ENCODE assay signal across 15 cellular contexts in genomic region chr5:151250346-151251000, GRCh38. TPM values are rescaled to one million over a fixed set of nuclear protein-coding genes. Genes with fewer than 3 reads are reported as not detected.
DNase-seq lines count a peak whose midpoint lies in the region; ATAC-seq and TF ChIP-seq lines count a peak whose summit lies in the region.
"Had no signal": no experiment of that assay in that cellular context is flagged by ENCODE, and none has a peak within 500 bp of the region (broad histone marks: within the 10 kb centered on the region; RNA-seq: fewer than 3 reads in every experiment).

No MANE protein-coding gene starts in this region.

- 0 out of 2 replicates have a peak, but pooled peaks have one; percentile 18 for TF ChIP-seq RAD21 in HCT116 (IDR thresholded peaks at IDR 0.05; ENCODE audit: low read depth)

- no TSS peak for BruUV-seq in HCT116 (replicated peaks; lab: Mats Ljungman, UMichigan)

- no peaks in the 10 kb centered on the region for H3K9me3 Mint-ChIP-seq in activated T-helper 2 cell treated with anti-CD3 and anti-CD28 coated beads, Interferon-gamma antibody, Interleukin-2, Interleukin-4, amounts not matched to agents 10 μg/mL and 5 μg/mL and 100 μg/mL, durations not matched to agents 14 hours and 24 hours and 36 hours
- no peaks in the 10 kb centered on the region for H3K9me3 Mint-ChIP-seq in naive B cell

- intact Hi-C loops in HCT116 (cut with micrococcal nuclease), result loop anchor here (10.0 kb wide), 1 partner anchor 494 kb away; no protein-coding TSS in a partner anchor
- intact Hi-C loops in activated T-helper 2 cell treated with anti-CD3 and anti-CD28 coated beads, Interferon-gamma antibody, Interleukin-2, Interleukin-4, amounts not matched to agents 10 μg/mL and 5 μg/mL and 100 μg/mL, durations not matched to agents 14 hours and 24 hours and 36 hours (cut with micrococcal nuclease), result no loop called here

- H3K36me3 ChIP-seq in BLaER1 (no peaks in the 10 kb centered on the region), HCT116 (ENCODE audit: control insufficient read depth in 1 of 2, insufficient read depth in 2 of 2, low read length in 2 of 2) (no peaks in the 10 kb centered on the region)
- H3K36me3 ChIP-seq: SJSA1, vagina, WERI-Rb-1 had no signal

- no peak for ATAC-seq in HCT116
- no peak for ATAC-seq in naive B cell (ENCODE audit: low read depth in 2 of 2)

- H3K27ac Mint-ChIP-seq in activated T-helper 2 cell treated with anti-CD3 and anti-CD28 coated beads, Interferon-gamma antibody, Interleukin-2, Interleukin-4, amounts not matched to agents 10 μg/mL and 5 μg/mL and 100 μg/mL, durations not matched to agents 14 hours and 24 hours and 36 hours, result peak overlapping the region; percentile 84
- H3K27ac Mint-ChIP-seq in naive B cell, result peak overlapping the region in 4 of 6 donors; percentile 8 to 74 (median 47)

- H3K4me1 ChIP-seq in BLaER1, result peaks cover 41% of the 10 kb centered on the region
- peaks cover 3 to 21% of the 10 kb centered on the region in 2 experiments; a peak in 3 of 4 replicates for H3K4me1 ChIP-seq in HCT116 (ENCODE audit: control insufficient read depth in 1 of 2, insufficient read depth in 2 of 2, low read length in 2 of 2)

- peak overlapping the region; percentile 74 for H3K4me3 Mint-ChIP-seq in activated T-helper 2 cell treated with anti-CD3 and anti-CD28 coated beads, Interferon-gamma antibody, Interleukin-2, Interleukin-4, amounts not matched to agents 10 μg/mL and 5 μg/mL and 100 μg/mL, durations not matched to agents 14 hours and 24 hours and 36 hours (ENCODE audit: low read depth)
- peak overlapping the region in 5 of 8 donors; percentile 32 to 88 (median 78) for H3K4me3 Mint-ChIP-seq in naive B cell

- peaks cover 9% of the 10 kb centered on the region for H3K36me3 Mint-ChIP-seq in activated T-helper 2 cell treated with anti-CD3 and anti-CD28 coated beads, Interferon-gamma antibody, Interleukin-2, Interleukin-4, amounts not matched to agents 10 μg/mL and 5 μg/mL and 100 μg/mL, durations not matched to agents 14 hours and 24 hours and 36 hours (ENCODE audit: low read depth)
- H3K36me3 Mint-ChIP-seq in naive B cell, result no peaks in the 10 kb centered on the region

- peaks cover 41% of the 10 kb centered on the region for H3K4me1 Mint-ChIP-seq in activated T-helper 2 cell treated with anti-CD3 and anti-CD28 coated beads, Interferon-gamma antibody, Interleukin-2, Interleukin-4, amounts not matched to agents 10 μg/mL and 5 μg/mL and 100 μg/mL, durations not matched to agents 14 hours and 24 hours and 36 hours (ENCODE audit: low read depth)
- H3K4me1 Mint-ChIP-seq in naive B cell, result peaks cover 22 to 47% (median 30%) of the 10 kb centered on the region in 3 donors

- CTCF ChIA-PET in HCT116 (lab: Charles Lee), result interaction anchor here (1.5 kb wide), 1 partner anchor 9 kb away, joined by 3 read pairs; no protein-coding TSS in a partner anchor

- no peaks in the 10 kb centered on the region for H3K79me2 ChIP-seq in HCT116 (ENCODE audit: insufficient read depth, low read length)

- no peak overlapping the region for H3K4me3 ChIP-seq in BLaER1
- H3K4me3 ChIP-seq in HCT116 (replicated peaks in 1 of 2; ENCODE audit: low read depth in 1 of 2, low read length in 2 of 2), result no peak overlapping the region
- H3K4me3 ChIP-seq: SJSA1, vagina had no signal

- no peaks in the 10 kb centered on the region for H3K9me2 ChIP-seq in HCT116 (ENCODE audit: insufficient read depth)

- H2AFZ ChIP-seq in HCT116 (ENCODE audit: low read depth, low read length, poor library complexity, severe bottlenecking), result no peak overlapping the region

- in situ Hi-C loops in GM13977 (cut with MboI; ENCODE audit: low pct_unique_long_range_greater_than_20kb, low sequenced_read_pairs, unreplicated experiment), result no loop called here

- no peak for TF ChIP-seq CTCF in HCT116 (IDR thresholded peaks at IDR 0.05 in 2 of 3, conservative IDR thresholded peaks at IDR 0.05 in 1 of 3; ENCODE audit: borderline replicate concordance in 1 of 3, insufficient read depth in 1 of 3, low read depth in 2 of 3, low read length in 2 of 3)
- TF ChIP-seq CTCF in GM13977 (IDR thresholded peaks at IDR 0.05; ENCODE audit: extremely low read depth, insufficient read depth, missing control alignments), result no peak

- no peaks in the 10 kb centered on the region for H3K9me3 ChIP-seq in BLaER1
- H3K9me3 ChIP-seq in HCT116 (ENCODE audit: control insufficient read depth in 1 of 2, insufficient read depth in 1 of 2, low read depth in 1 of 2, low read length in 2 of 2), result no peaks in the 10 kb centered on the region
- H3K9me3 ChIP-seq: SJSA1, vagina had no signal

- H4K20me1 ChIP-seq in BLaER1, result no peaks in the 10 kb centered on the region
- H4K20me1 ChIP-seq in HCT116 (ENCODE audit: insufficient read depth), result no peaks in the 10 kb centered on the region

- H3K27ac ChIP-seq in BLaER1 (no peak overlapping the region), HCT116 (ENCODE audit: low read depth, low read length) (no peak overlapping the region)
- H3K27ac ChIP-seq: SJSA1, vagina, WERI-Rb-1 had no signal

- no peaks in the 10 kb centered on the region for H3K27me3 Mint-ChIP-seq in activated T-helper 2 cell treated with anti-CD3 and anti-CD28 coated beads, Interferon-gamma antibody, Interleukin-2, Interleukin-4, amounts not matched to agents 10 μg/mL and 5 μg/mL and 100 μg/mL, durations not matched to agents 14 hours and 24 hours and 36 hours (ENCODE audit: low read depth)
- no peaks in the 10 kb centered on the region for H3K27me3 Mint-ChIP-seq in naive B cell

- H3K9ac ChIP-seq in BLaER1 (no peak overlapping the region), HCT116 (ENCODE audit: low read length) (no peak overlapping the region)

- no peak for TF ChIP-seq POLR2A in HCT116 (IDR thresholded peaks at IDR 0.05; ENCODE audit: borderline replicate concordance, extremely low read depth, insufficient read depth, insufficient read length)

- DNase-seq in HCT116 (ENCODE audit: low read depth, low spot score) (no peak), naive B cell (no peak), RKO (ENCODE audit: low spot score) (no peak), GM13977 (ENCODE audit: low spot score) (no peak), NCI-H2029 treated with DMSO at 0.1 percent for 48 hours (lab: John Stamatoyannopoulos, UW) (no peak)
- no peak for DNase-seq in activated T-helper 2 cell treated with anti-CD3 and anti-CD28 coated beads, Interferon-gamma antibody, Interleukin-2, Interleukin-4, amounts not matched to agents 10 μg/mL and 5 μg/mL and 100 μg/mL, durations not matched to agents 14 hours and 24 hours and 36 hours (ENCODE audit: low spot score)
- no peak for DNase-seq in central memory CD4-positive, alpha-beta T cell
- DNase-seq: caudate nucleus, NCI-H1930, NCI-H748 treated with DMSO at 0.1 percent for 48 hours, WERI-Rb-1 had no signal

- H3K27me3 ChIP-seq in BLaER1 (no peaks in the 10 kb centered on the region), HCT116 (ENCODE audit: insufficient read depth, low read length) (no peaks in the 10 kb centered on the region)
- H3K27me3 ChIP-seq: vagina had no signal

- POLR2A ChIA-PET in HCT116 (lab: Charles Lee), result no interaction called here

- RAD21 ChIA-PET in HCT116 (lab: Charles Lee; ENCODE audit: low non-redundant PET in 1 of 2, low total read pairs in 2 of 2, uncharacterized antibody in 2 of 2, unreplicated experiment in 2 of 2), result no interaction called here

- H3K4me2 ChIP-seq in BLaER1, result 0 out of 2 replicates have a peak overlapping the region, but pooled peaks have one; percentile 78
- no peak overlapping the region for H3K4me2 ChIP-seq in HCT116 (ENCODE audit: low read length)

TF ChIP-seq in HCT116, 20 proteins besides CTCF, POLR2A, EP300 and RAD21:
- TF ChIP-seq ZFX (IDR thresholded peaks at IDR 0.05) (0 out of 2 replicates have a peak, but pooled peaks have one; percentile 16), EGR1 (IDR thresholded peaks at IDR 0.05; ENCODE audit: low read depth) (no peak), ZNF274 (IDR thresholded peaks at IDR 0.05; ENCODE audit: low read depth, low read length) (no peak), CEBPB (IDR thresholded peaks at IDR 0.05; ENCODE audit: low read depth) (no peak)

RNA-seq across cellular contexts. Expression of gene GM2A, which starts 2.5 kb away (rescaled TPM):
- total RNA-seq in HCT116 (2021; ENCODE audit: unreplicated experiment), result 25.0 TPM
- polyA plus RNA-seq in HCT116 (2012), result 17.1 and 22.4 TPM in 2 replicates
- total RNA-seq in activated T-helper 2 cell treated with anti-CD3 and anti-CD28 coated beads, Interferon-gamma antibody, Interleukin-2, Interleukin-4, amounts not matched to agents 10 μg/mL and 5 μg/mL and 100 μg/mL, durations not matched to agents 14 hours and 24 hours and 36 hours, result 20.4 and 20.9 TPM in 2 replicates
- polyA plus RNA-seq in naive B cell (ENCODE audit: low read depth in 6 of 6), result 10 to 100 TPM; 37.6 to 74.5 (median 53.4) TPM

RNA-seq across cellular contexts. Expression of gene CCDC69, which starts 26.6 kb away (rescaled TPM):
- 4.3 TPM for total RNA-seq in HCT116 (2021; ENCODE audit: unreplicated experiment)
- 3.2 and 3.5 TPM in 2 replicates for polyA plus RNA-seq in HCT116 (2012)
- total RNA-seq in activated T-helper 2 cell treated with anti-CD3 and anti-CD28 coated beads, Interferon-gamma antibody, Interleukin-2, Interleukin-4, amounts not matched to agents 10 μg/mL and 5 μg/mL and 100 μg/mL, durations not matched to agents 14 hours and 24 hours and 36 hours, result 29.8 and 31.4 TPM in 2 replicates
- 100 to 1,000 TPM in 3 of 6 donors, 10 to 100 TPM in 3; 76.4 to 143 (median 98.1) TPM for polyA plus RNA-seq in naive B cell (ENCODE audit: low read depth in 6 of 6)

RNA-seq across cellular contexts. Expression of gene SLC36A3, which starts 53.1 kb away (rescaled TPM):
- total RNA-seq in HCT116 (2021; ENCODE audit: unreplicated experiment), result not detected
- polyA plus RNA-seq in HCT116 (2012), result not detected in 2 replicates
- total RNA-seq in activated T-helper 2 cell treated with anti-CD3 and anti-CD28 coated beads, Interferon-gamma antibody, Interleukin-2, Interleukin-4, amounts not matched to agents 10 μg/mL and 5 μg/mL and 100 μg/mL, durations not matched to agents 14 hours and 24 hours and 36 hours, result not detected in 2 replicates
- polyA plus RNA-seq in naive B cell (ENCODE audit: low read depth in 6 of 6), result under 1 TPM in 1 of 6 donors, not detected in 5; 0.26 TPM
- total RNA-seq: pulmonary artery endothelial cell, SJSA1, vagina had no signal
